8 cellular contexts compared by ENCODE assay signal in the genomic region with DNA sequence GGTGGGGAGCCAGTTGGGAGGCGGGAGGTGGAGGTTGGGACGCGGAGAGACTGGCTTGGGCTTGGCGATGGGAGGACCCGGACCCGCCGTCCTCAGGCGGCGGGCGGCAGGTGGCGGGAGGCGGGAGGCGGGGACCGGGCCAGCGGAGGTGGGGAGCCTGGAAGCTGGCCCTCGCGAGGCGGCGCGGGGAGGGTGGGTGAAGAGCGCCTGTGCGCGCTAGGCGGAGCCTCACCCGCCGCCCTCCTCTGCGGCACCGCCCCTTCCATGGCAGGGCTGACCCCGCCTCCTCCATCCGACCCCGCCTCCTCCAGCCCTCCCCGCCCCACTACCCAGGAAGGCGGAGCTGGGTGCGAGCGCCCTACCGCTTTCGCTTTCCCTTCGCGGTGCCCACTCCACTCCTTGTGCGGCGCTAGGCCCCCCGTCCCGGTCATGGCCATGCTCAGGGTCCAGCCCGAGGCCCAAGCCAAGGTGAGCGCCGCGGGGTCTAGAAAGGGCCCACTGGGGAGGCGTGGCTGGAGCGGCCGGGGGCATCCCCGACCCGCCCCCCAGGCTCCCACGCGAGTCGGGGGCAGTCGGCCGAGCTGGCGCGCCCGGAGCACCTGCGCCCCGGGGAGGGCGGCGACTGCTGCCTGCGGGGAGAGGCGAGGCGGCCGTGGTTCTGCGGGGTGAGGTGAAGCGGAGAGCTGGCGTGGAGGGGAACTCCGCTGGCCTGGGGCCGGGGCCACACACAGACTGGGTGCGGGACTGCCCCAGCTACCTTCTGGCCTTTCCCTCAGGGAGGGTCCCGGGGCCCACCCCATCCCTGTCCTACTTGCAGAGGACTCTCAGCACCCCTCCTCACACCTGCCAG. TPM values are rescaled to one million over a fixed set of nuclear protein-coding genes. Genes with fewer than 3 reads are reported as not detected.
DNase-seq lines count a peak whose midpoint lies in the region; ATAC-seq, FAIRE-seq and TF ChIP-seq lines count a peak whose summit lies in the region.

A gene (plus strand): TSS at position 361 of the 850 bp plus-strand sequence. CDS start 69 bp downstream, at position 430.

- TF ChIP-seq CTCF in D721Med (IDR thresholded peaks at IDR 0.05; ENCODE audit: insufficient read depth, missing control alignments) (no peak), IMR-90 (conservative IDR thresholded peaks at IDR 0.05; ENCODE audit: low read depth, low read length) (no peak), OCI-LY7 (conservative IDR thresholded peaks at IDR 0.05; ENCODE audit: low read length) (no peak)

- H4K5ac ChIP-seq in IMR-90 (ENCODE audit: low read depth, low read length): no peak within 1 kb of the TSS

- no peak within 1 kb of the TSS for H2BK20ac ChIP-seq in IMR-90 (ENCODE audit: low read depth, low read length)

- POLR2A ChIA-PET in IMR-90 (lab: Charles Lee; ENCODE audit: unreplicated experiment) (interaction anchor here (0.6 to 1.0 kb wide), 3 partner anchors 11 to 22 kb away, joined by 3 to 7 read pairs (median 3); a partner anchor contains a TSS), OCI-LY7 (lab: Charles Lee) (interaction anchor here (0.6 to 4.1 kb wide), 14 partner anchors 9 to 134 kb away, joined by 3 to 43 read pairs (median 4); a partner anchor contains a TSS)

- H2AK9ac ChIP-seq in IMR-90 (replicated peaks; ENCODE audit: low read depth, low read length, poor library complexity): peak within 1 kb of the TSS; percentile 82

- TF ChIP-seq RAD21 in IMR-90 (IDR thresholded peaks at IDR 0.05; ENCODE audit: low read length): no peak

- H3K9ac ChIP-seq in IMR-90 (ENCODE audit: low read depth, low read length) (peak within 1 kb of the TSS; percentile 72), mucosa of rectum (ENCODE audit: low read depth in 1 of 2, low read length in 2 of 2) (peak within 1 kb of the TSS; percentile 86 to 94)

- peak; percentile 90 for DNase-seq in D721Med (ENCODE audit: insufficient read length, low spot score)
- DNase-seq in IMR-90: peak; percentile 82
- DNase-seq in OCI-LY7 (ENCODE audit: low spot score): peak; percentile 93
- peak; percentile 95 for DNase-seq in activated T-cell treated with anti-CD3 and anti-CD28 coated beads for 4 hours
- no peak for DNase-seq in epithelial cell of prostate (ENCODE audit: low read depth, low spot score)
- DNase-seq in stimulated activated CD8-positive, alpha-beta memory T cell treated with anti-CD3 and anti-CD28 coated beads, Interleukin-4, amount 100 ng/mL, for 48 hours: peak; percentile 97

- H3K4me3 ChIP-seq in IMR-90 (ENCODE audit: insufficient read depth, low read depth, low read length) (peak within 1 kb of the TSS; percentile 97), OCI-LY7 (ENCODE audit: low read depth, low read length, poor library complexity, severe bottlenecking) (peak within 1 kb of the TSS; percentile 98), mucosa of rectum (ENCODE audit: low read length in 2 of 2) (peak within 1 kb of the TSS; percentile 85 to 92)

- no TSS peak for BruUV-seq in IMR-90 (replicated peaks; lab: Mats Ljungman, UMichigan)
- BruUV-seq in OCI-LY7 (replicated peaks; lab: Mats Ljungman, UMichigan): no TSS peak

- H2AFZ ChIP-seq in IMR-90 (replicated peaks; ENCODE audit: low read length, poor library complexity): peak within 1 kb of the TSS; percentile 99
- peak within 1 kb of the TSS; percentile 87; the same call in 1 of the 2 replicates for H2AFZ ChIP-seq in OCI-LY7 (ENCODE audit: low read length)

- peaks cover 25% of the 10 kb centered on the region for H3K79me2 ChIP-seq in OCI-LY7 (ENCODE audit: insufficient read depth, low read depth, low read length)

- dilution Hi-C loops in IMR-90 (cut with HindIII; ENCODE audit: low sequenced_read_pairs, unreplicated experiment): no loop called here

- H3K9me2 ChIP-seq in OCI-LY7 (ENCODE audit: insufficient read depth, low read length): no peaks in the 10 kb centered on the region

- intact Hi-C loops in IMR-90 (cut with micrococcal nuclease): no loop called here
- intact Hi-C loops in OCI-LY7 (cut with micrococcal nuclease; ENCODE audit: unreplicated experiment): loop anchor here (1.0 kb wide), 2 partner anchors 22 to 25 kb away; a partner anchor contains a TSS

- H4K8ac ChIP-seq in IMR-90 (ENCODE audit: low read depth in 2 of 2, low read length in 2 of 2): peak within 1 kb of the TSS in 1 of 2 experiments; percentile 77; a peak in 2 of 4 replicates

- H4K20me1 ChIP-seq in IMR-90 (ENCODE audit: insufficient read depth, low read length): peaks cover 17% of the 10 kb centered on the region
- H4K20me1 ChIP-seq in OCI-LY7 (ENCODE audit: insufficient read depth, low read length): 0 out of 2 replicates have a peak, but pooled peaks cover 6% of the 10 kb centered on the region

- H3K27ac ChIP-seq in IMR-90 (ENCODE audit: insufficient read depth, low read length) (peak within 1 kb of the TSS; percentile 79), OCI-LY7 (ENCODE audit: low read depth, low read length, poor library complexity, severe bottlenecking) (peak within 1 kb of the TSS; percentile 46), epithelial cell of prostate (peak within 1 kb of the TSS; percentile 36), mucosa of rectum (ENCODE audit: low read depth in 2 of 2, low read length in 2 of 2) (peak within 1 kb of the TSS; percentile 87 to 91)

- peaks cover 19% of the 10 kb centered on the region for H3K9me1 ChIP-seq in IMR-90 (ENCODE audit: insufficient read depth, low read length)

- WGBS in IMR-90 (ENCODE audit: extremely low coverage in 2 of 2, insufficient read length in 1 of 2), 2 experiments: 1% methylated on average over 33 of the region's 75 CpGs; no CpG with 5 or more reads in 1 of the 2 experiments

- H3K4me2 ChIP-seq in IMR-90 (ENCODE audit: low read depth, low read length): peak within 1 kb of the TSS; percentile 92
- peak within 1 kb of the TSS; percentile 85 for H3K4me2 ChIP-seq in OCI-LY7 (ENCODE audit: low read length)

- peak within 1 kb of the TSS; percentile 73 for H3K14ac ChIP-seq in IMR-90 (replicated peaks; ENCODE audit: low read depth, low read length)

- H3K9me3 ChIP-seq in IMR-90 (ENCODE audit: control insufficient read depth, insufficient read depth, low read length) (no peaks in the 10 kb centered on the region), OCI-LY7 (ENCODE audit: low read length) (no peaks in the 10 kb centered on the region), mucosa of rectum (ENCODE audit: control insufficient read depth in 2 of 2, low read length in 2 of 2) (no peaks in the 10 kb centered on the region)

- no peak for TF ChIP-seq POLR2A in IMR-90 (IDR thresholded peaks at IDR 0.05; ENCODE audit: low read depth, low read length)

- H2BK15ac ChIP-seq in IMR-90 (ENCODE audit: low read depth, low read length): no peak within 1 kb of the TSS

- no peak within 1 kb of the TSS for H3K18ac ChIP-seq in IMR-90 (ENCODE audit: low read depth, low read length)

- CTCF ChIA-PET in IMR-90 (lab: Yijun Ruan, JAX): interaction anchor here (0.9 to 1.5 kb wide), 3 partner anchors 9 to 78 kb away, joined by 3 to 4 read pairs (median 3); no protein-coding TSS in a partner anchor
- CTCF ChIA-PET in OCI-LY7 (lab: Charles Lee; ENCODE audit: unreplicated experiment): interaction anchor here (0.6 to 2.1 kb wide), 4 partner anchors 22 to 577 kb away, joined by 3 to 12 read pairs (median 4); a partner anchor contains a TSS

- H3K56ac ChIP-seq in IMR-90 (ENCODE audit: extremely low read depth, insufficient read depth, low read length): peak within 1 kb of the TSS; percentile 64; the same call in 1 of the 2 replicates

- peak within 1 kb of the TSS; percentile 81 for H4K91ac ChIP-seq in IMR-90 (ENCODE audit: insufficient read depth, low read depth, low read length)

- peak within 1 kb of the TSS; percentile 59 for H2AK5ac ChIP-seq in IMR-90 (ENCODE audit: low read depth, low read length)

- FAIRE-seq in D721Med (lab: Jason Lieb, UNC): no peak

- peak within 1 kb of the TSS; percentile 78 for H2BK5ac ChIP-seq in IMR-90 (ENCODE audit: low read depth, low read length, poor library complexity, severe bottlenecking)

- peak within 1 kb of the TSS; percentile 32 for H2BK120ac ChIP-seq in IMR-90 (ENCODE audit: low read depth, low read length)

- in situ Hi-C loops in IMR-90 (cut with MboI; ENCODE audit: low sequenced_read_pairs): loop anchor here (10.0 to 25.0 kb wide), 3 partner anchors 299 to 1049 kb away; a partner anchor contains a TSS

- ATAC-seq in GM21526 (IDR thresholded peaks at IDR 0.05; ENCODE audit: low FRiP score, unreplicated experiment) (peak; percentile 71), IMR-90 (ENCODE audit: low read depth) (peak; percentile 99)

- peaks cover 23% of the 10 kb centered on the region for H3K36me3 ChIP-seq in IMR-90 (ENCODE audit: control insufficient read depth, insufficient read depth, low read length)
- peaks cover 27% of the 10 kb centered on the region for H3K36me3 ChIP-seq in OCI-LY7 (ENCODE audit: insufficient read depth, low read length)
- H3K36me3 ChIP-seq in mucosa of rectum (ENCODE audit: control insufficient read depth in 2 of 2, insufficient read depth in 2 of 2, low read length in 2 of 2): peaks cover 23 to 25% of the 10 kb centered on the region in 2 donors

- H3K23ac ChIP-seq in IMR-90 (ENCODE audit: low read depth, low read length): peak within 1 kb of the TSS; percentile 88

- H3K27me3 ChIP-seq in IMR-90 (ENCODE audit: control insufficient read depth, insufficient read depth, low read length) (no peaks in the 10 kb centered on the region), mucosa of rectum (ENCODE audit: control insufficient read depth in 2 of 2, insufficient read depth in 2 of 2, low read length in 2 of 2) (no peaks in the 10 kb centered on the region)

- H3K79me1 ChIP-seq in IMR-90 (ENCODE audit: low read depth in 1 of 2, low read length in 2 of 2): peaks cover 17 to 44% of the 10 kb centered on the region in 2 experiments; a peak in 3 of 4 replicates

- peaks cover 11% of the 10 kb centered on the region for H3K4me1 ChIP-seq in IMR-90 (ENCODE audit: control insufficient read depth, insufficient read depth, low read length)
- peaks cover 40% of the 10 kb centered on the region for H3K4me1 ChIP-seq in OCI-LY7 (ENCODE audit: insufficient read depth, low read length, poor library complexity, severe bottlenecking)
- peaks cover 19 to 24% of the 10 kb centered on the region in 2 donors for H3K4me1 ChIP-seq in mucosa of rectum (ENCODE audit: control insufficient read depth in 2 of 2, insufficient read depth in 2 of 2, low read length in 2 of 2)

- peak within 1 kb of the TSS; percentile 71 for H3K4ac ChIP-seq in IMR-90 (ENCODE audit: low read depth, low read length)

TF ChIP-seq in IMR-90, 13 proteins besides CTCF, POLR2A, EP300 and RAD21 (continues in another document):
- no peak for TF ChIP-seq MAFK (IDR thresholded peaks at IDR 0.05; ENCODE audit: low read depth, low read length)
- no peak for TF ChIP-seq RCOR1 (IDR thresholded peaks at IDR 0.05; ENCODE audit: insufficient replicate concordance, low read length)
- TF ChIP-seq BHLHE40 (IDR thresholded peaks at IDR 0.05; ENCODE audit: low read depth, low read length): no peak
- no peak for TF ChIP-seq CHD1 (IDR thresholded peaks at IDR 0.05; ENCODE audit: low read depth, low read length)
- TF ChIP-seq FOS (IDR thresholded peaks at IDR 0.05; ENCODE audit: low read depth, low read length): no peak

RNA-seq across cellular contexts. Expression of the gene that starts here (rescaled TPM):
- total RNA-seq in IMR-90 (2012; rRNA removed) (42.8 and 55.3 TPM in 2 replicates), OCI-LY7 (2022) (146 and 149 TPM in 2 replicates)
- polyA plus RNA-seq in IMR-90 (2012; rRNA removed): 97.9 and 106 TPM in 2 replicates
- 63.5 and 137 TPM in 2 replicates for polyA plus RNA-seq in IMR-90 (2012; cell fraction: cytosol; rRNA removed)
- 39.9 and 96.7 TPM in 2 replicates for polyA plus RNA-seq in IMR-90 (2012; cell fraction: nucleus; rRNA removed; ENCODE audit: low replicate concordance)
- 187 and 213 TPM in 2 replicates for total RNA-seq in OCI-LY7 (2014; rRNA removed; shearing (Covaris generic))

Comparison
In these comparisons a context has a peak if more than half of its experiments do, and no peak if none do; other contexts are left out.
1. H3K27ac ChIP-seq: peak in every context shown above with its lines; median percentile 89 in mucosa of rectum; 79 in IMR-90; 46 in OCI-LY7; 36 in epithelial cell of prostate.